In the genomic region with DNA sequence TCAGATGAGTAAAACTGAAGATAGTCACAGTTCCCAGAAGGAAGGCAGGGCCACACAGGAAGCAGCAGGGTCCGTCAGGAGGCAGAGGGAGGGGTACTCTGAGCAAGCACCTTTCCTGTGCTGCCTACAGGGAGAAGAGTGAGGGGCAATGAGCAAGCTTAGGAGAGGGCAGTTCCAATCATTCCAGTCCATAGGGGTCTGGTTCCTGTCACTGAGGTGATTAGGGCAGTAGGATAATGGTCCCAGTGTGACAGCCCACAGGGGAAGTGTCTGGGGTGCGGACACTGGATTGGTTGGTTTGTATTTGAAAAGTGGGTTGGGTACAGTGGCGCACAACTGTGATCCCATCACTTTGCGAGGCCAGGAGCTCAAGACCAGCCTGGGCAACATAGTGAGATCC, we compare ENCODE assay signal across 1 cellular context.
A peak's percentile ranks its signal among the peaks of the same experiment; 100 is the strongest.
TF ChIP-seq lines count a peak whose summit lies in the region.

No MANE protein-coding gene starts in this region.

TF ChIP-seq in K562, 482 proteins besides CTCF, POLR2A, EP300 and RAD21:
- TF ChIP-seq, protein P1, sequence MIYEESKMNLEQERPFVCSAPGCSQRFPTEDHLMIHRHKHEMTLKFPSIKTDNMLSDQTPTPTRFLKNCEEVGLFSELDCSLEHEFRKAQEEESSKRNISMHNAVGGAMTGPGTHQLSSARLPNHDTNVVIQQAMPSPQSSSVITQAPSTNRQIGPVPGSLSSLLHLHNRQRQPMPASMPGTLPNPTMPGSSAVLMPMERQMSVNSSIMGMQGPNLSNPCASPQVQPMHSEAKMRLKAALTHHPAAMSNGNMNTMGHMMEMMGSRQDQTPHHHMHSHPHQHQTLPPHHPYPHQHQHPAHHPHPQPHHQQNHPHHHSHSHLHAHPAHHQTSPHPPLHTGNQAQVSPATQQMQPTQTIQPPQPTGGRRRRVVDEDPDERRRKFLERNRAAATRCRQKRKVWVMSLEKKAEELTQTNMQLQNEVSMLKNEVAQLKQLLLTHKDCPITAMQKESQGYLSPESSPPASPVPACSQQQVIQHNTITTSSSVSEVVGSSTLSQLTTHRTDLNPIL (CRISPR knock-in tag; IDR thresholded peaks at IDR 0.05), result no peak
- TF ChIP-seq ZNF121 (CRISPR knock-in tag; conservative IDR thresholded peaks at IDR 0.05) (0 out of 2 replicates have a peak, but pooled peaks have one; percentile 36), RBM25 (IDR thresholded peaks at IDR 0.05; ENCODE audit: low read depth, low read length, severe bottlenecking) (peak; percentile 13), PRDM10 (IDR thresholded peaks at IDR 0.05; ENCODE audit: partially characterized antibody) (peak; percentile 58), SRF (CRISPR knock-in tag; IDR thresholded peaks at IDR 0.05) (no peak)
